Comparison of ENCODE assay signal across 10 cellular contexts in genomic region chr7:87316097-87316700, GRCh38. TPM values are rescaled to one million over a fixed set of nuclear protein-coding genes. Genes with fewer than 3 reads are reported as not detected.
DNase-seq lines count a peak whose midpoint lies in the region; ATAC-seq and TF ChIP-seq lines count a peak whose summit lies in the region.
"Had no signal": no experiment of that assay in that cellular context is flagged by ENCODE, and none has a peak within 500 bp of the region (broad histone marks: within the 10 kb centered on the region; RNA-seq: fewer than 3 reads in every experiment).

No MANE protein-coding gene starts in this region.

- H3K27ac ChIP-seq in VCaP (peak overlapping the region; percentile 2; the same call in 1 of the 2 replicates), Peyer's patch (no peak overlapping the region), ovary (no peak overlapping the region)

- H3K27me3 ChIP-seq in Peyer's patch: no peaks in the 10 kb centered on the region
- H3K27me3 ChIP-seq in ovary: no peaks in the 10 kb centered on the region

- ATAC-seq in GM19463 (IDR thresholded peaks at IDR 0.05; ENCODE audit: unreplicated experiment): peak; percentile 83
- peak; percentile 83 for ATAC-seq in HG03025 (IDR thresholded peaks at IDR 0.05; ENCODE audit: low FRiP score, unreplicated experiment)

- H3K4me3 ChIP-seq in GM12864 (ENCODE audit: low read depth, low read length) (no peak overlapping the region), Peyer's patch (no peak overlapping the region), ovary (no peak overlapping the region)

- intact Hi-C loops in ovary (cut with DNase I): no loop called here

- H3K9me3 ChIP-seq in Peyer's patch: no peaks in the 10 kb centered on the region
- H3K9me3 ChIP-seq in ovary: no peaks in the 10 kb centered on the region

- H3K4me1 ChIP-seq in Peyer's patch: no peaks in the 10 kb centered on the region
- H3K4me1 ChIP-seq in ovary (ENCODE audit: insufficient read depth): no peaks in the 10 kb centered on the region

- WGBS in ovary, 3 donors: 77 to 82% (median 80%) methylated on average over 3 of the region's 3 CpGs

- peak; percentile 7 for DNase-seq in GM12864 (ENCODE audit: low read depth)
- DNase-seq in Peyer's patch: no peak
- no peak for DNase-seq in cerebellar nuclear complex (lab: John Stamatoyannopoulos, UW)
- DNase-seq in ovary: no peak
- DNase-seq in cortex of kidney (lab: John Stamatoyannopoulos, UW): no peak
- DNase-seq: CD4-positive, CD25-positive, alpha-beta regulatory T cell; NCI-H146 had no signal

- no peaks in the 10 kb centered on the region for H3K36me3 ChIP-seq in Peyer's patch
- H3K36me3 ChIP-seq in ovary: no peaks in the 10 kb centered on the region

- TF ChIP-seq EP300 in ovary (IDR thresholded peaks at IDR 0.05): no peak

- TF ChIP-seq CTCF in GM12864 (IDR thresholded peaks at IDR 0.05; ENCODE audit: low read depth, low read length, missing control alignments): no peak
- no peak for TF ChIP-seq CTCF in VCaP (conservative IDR thresholded peaks at IDR 0.05)
- no peak for TF ChIP-seq CTCF in Peyer's patch (IDR thresholded peaks at IDR 0.05)
- no peak for TF ChIP-seq CTCF in ovary (IDR thresholded peaks at IDR 0.05)

- TF ChIP-seq POLR2A in Peyer's patch (IDR thresholded peaks at IDR 0.05) (no peak), ovary (IDR thresholded peaks at IDR 0.05) (no peak)

RNA-seq across cellular contexts. Expression of gene CROT, which starts 29.3 kb away (rescaled TPM):
- total RNA-seq in Peyer's patch: 10 to 100 TPM; 31.4 to 74.9 (median 50.6) TPM
- total RNA-seq in ovary: 10 to 100 TPM; 11.8 to 20.3 (median 16.1) TPM
- polyA plus RNA-seq in ovary: 10 to 100 TPM in 1 of 2 donors, 1 to 10 TPM in 1; 8.0 to 21.8 TPM
